In the genomic region with DNA sequence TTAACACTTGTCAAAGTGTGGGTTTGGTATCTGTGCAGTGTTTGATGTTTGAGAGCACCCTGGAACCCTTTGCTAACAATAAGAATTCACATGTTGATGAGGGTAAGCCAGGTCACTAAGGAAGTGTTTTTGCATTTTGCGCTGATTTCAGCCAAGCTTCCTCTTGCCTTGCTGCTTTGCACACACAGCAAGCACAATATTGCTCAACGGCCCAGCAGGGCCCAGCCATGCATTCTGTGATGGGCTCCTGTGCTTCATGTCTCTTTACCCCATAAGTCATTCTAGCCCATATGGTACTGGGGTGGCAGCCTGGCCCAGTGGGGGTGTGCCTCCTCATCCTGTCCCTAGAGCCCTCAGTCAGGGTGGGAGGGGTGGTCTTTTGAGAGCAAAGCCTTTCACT, we compare ENCODE assay signal across 14 cellular contexts.
DNase-seq lines count a peak whose midpoint lies in the region; ATAC-seq and TF ChIP-seq lines count a peak whose summit lies in the region.
"Had no signal": no experiment of that assay in that cellular context is flagged by ENCODE, and none has a peak within 500 bp of the region (broad histone marks: within the 10 kb centered on the region; RNA-seq: fewer than 3 reads in every experiment).

No MANE protein-coding gene starts in this region.

- no peak overlapping the region for H3K9ac ChIP-seq in NT2/D1 (ENCODE audit: insufficient read length, low read depth)

- H3K36me3 Mint-ChIP-seq in HFFc6 (ENCODE audit: low read depth) = no peaks in the 10 kb centered on the region
- H3K36me3 Mint-ChIP-seq: activated CD4-positive, alpha-beta memory T cell treated with anti-CD3 and anti-CD28 coated beads for 36 hours had no signal

- DNase-seq in NCI-H2171 treated with DMSO at 0.1 percent for 48 hours (lab: John Stamatoyannopoulos, UW) (peak; percentile 58), NCI-H2171 (lab: John Stamatoyannopoulos, UW) (no peak), NT2/D1 (ENCODE audit: low read depth, low spot score) (peak; percentile 40), left colon (peak in 1 of 2 donors; percentile 36), upper lobe of left lung (peak in 1 of 2 donors; percentile 51), DMS79 (lab: John Stamatoyannopoulos, UW) (no peak), HFFc6 (no peak), COLO668 (lab: John Stamatoyannopoulos, UW; ENCODE audit: unreplicated experiment) (no peak)
- DNase-seq: activated CD4-positive, alpha-beta memory T cell treated with anti-CD3 and anti-CD28 coated beads for 36 hours; gastrocnemius medialis; GF-D8; NCI-H2107; NK-92 treated with Interleukin-12 subunit alpha and Interleukin-12 subunit beta, amount 100 ng/mL, for 24 hours; ovary had no signal

- no peak overlapping the region for H3K27ac Mint-ChIP-seq in HFFc6
- H3K27ac Mint-ChIP-seq: activated CD4-positive, alpha-beta memory T cell treated with anti-CD3 and anti-CD28 coated beads for 36 hours had no signal

- H3K27ac ChIP-seq in upper lobe of left lung = no peak overlapping the region
- H3K27ac ChIP-seq: gastrocnemius medialis, ovary had no signal

- H3K36me3 ChIP-seq in NT2/D1 (ENCODE audit: insufficient read depth, insufficient read length, low read length) (no peaks in the 10 kb centered on the region), upper lobe of left lung (no peaks in the 10 kb centered on the region)
- H3K36me3 ChIP-seq: gastrocnemius medialis, ovary had no signal

- TF ChIP-seq EP300 in upper lobe of left lung (IDR thresholded peaks at IDR 0.05) = no peak

- intact Hi-C loops in left colon (cut with DNase I, micrococcal nuclease) = no loop called here

- H3K27me3 ChIP-seq in NT2/D1 (ENCODE audit: insufficient read depth, insufficient read length) = peaks cover 2% of the 10 kb centered on the region
- H3K27me3 ChIP-seq in upper lobe of left lung = no peaks in the 10 kb centered on the region
- H3K27me3 ChIP-seq: gastrocnemius medialis, ovary had no signal

- H3K4me3 Mint-ChIP-seq in HFFc6 = no peak overlapping the region
- H3K4me3 Mint-ChIP-seq: activated CD4-positive, alpha-beta memory T cell treated with anti-CD3 and anti-CD28 coated beads for 36 hours had no signal

- no peak for TF ChIP-seq POLR2A in upper lobe of left lung (IDR thresholded peaks at IDR 0.05)

- TF ChIP-seq CTCF in upper lobe of left lung (IDR thresholded peaks at IDR 0.05) = no peak
- no peak for TF ChIP-seq CTCF in HFFc6 (IDR thresholded peaks at IDR 0.05)

- peaks cover 9% of the 10 kb centered on the region for H3K9me3 Mint-ChIP-seq in HFFc6
- H3K9me3 Mint-ChIP-seq: activated CD4-positive, alpha-beta memory T cell treated with anti-CD3 and anti-CD28 coated beads for 36 hours had no signal

- ATAC-seq in left colon = peak; percentile 61
- peak; percentile 55 to 84 for ATAC-seq in upper lobe of left lung (ENCODE audit: low FRiP score in 2 of 2)
- ATAC-seq: gastrocnemius medialis had no signal

- WGBS in upper lobe of left lung, 2 donors = 13 to 19% methylated on average over 2 of the region's 2 CpGs

- H3K4me1 ChIP-seq in NT2/D1 (ENCODE audit: insufficient read depth, insufficient read length) (no peaks in the 10 kb centered on the region), upper lobe of left lung (peaks cover 5 to 11% (median 9%) of the 10 kb centered on the region in 4 donors)
- H3K4me1 ChIP-seq: gastrocnemius medialis had no signal

- no peaks in the 10 kb centered on the region for H3K4me1 Mint-ChIP-seq in HFFc6 (ENCODE audit: low read depth)

- no peaks in the 10 kb centered on the region for H3K9me3 ChIP-seq in NT2/D1 (ENCODE audit: insufficient read depth, low read length)
- no peaks in the 10 kb centered on the region for H3K9me3 ChIP-seq in upper lobe of left lung
- H3K9me3 ChIP-seq: gastrocnemius medialis, ovary had no signal

- H3K4me3 ChIP-seq in NT2/D1 (ENCODE audit: insufficient read length, low read depth) (no peak overlapping the region), upper lobe of left lung (no peak overlapping the region)
- H3K4me3 ChIP-seq: gastrocnemius medialis, ovary had no signal

- H3K27me3 Mint-ChIP-seq in HFFc6 (ENCODE audit: insufficient read depth) = no peaks in the 10 kb centered on the region; the same call in 1 of the 2 replicates

Comparison
In these comparisons a context has a peak if more than half of its experiments do, and no peak if none do; other contexts are left out.
1. DNase-seq: peak in NCI-H2171 treated with DMSO at 0.1 percent for 48 hours (single experiment) and NT2/D1 (single experiment); none in NCI-H2171 (single experiment), DMS79 (single experiment), HFFc6 (single experiment) and COLO668 (single experiment).